ENCODE assay signal across 8 cellular contexts in genomic region chrX:318739-319578, GRCh38. TPM values are rescaled to one million over a fixed set of nuclear protein-coding genes. Genes with fewer than 3 reads are reported as not detected.
DNase-seq lines count a peak whose midpoint lies in the region; ATAC-seq and TF ChIP-seq lines count a peak whose summit lies in the region.

Gene GTPBP6 (minus strand): TSS chrX:318796. CDS start chrX:318787, 9 bp downstream.

- H2BK12ac ChIP-seq in trophoblast cell (ENCODE audit: low read length) = peak within 1 kb of the TSS; percentile 76

- H3K27ac ChIP-seq in trophoblast cell (ENCODE audit: low read depth, low read length) (peak within 1 kb of the TSS; percentile 82), upper lobe of left lung (peak within 1 kb of the TSS; percentile 92 to 98 (median 96))

- peak within 1 kb of the TSS; percentile 97 for H4K12ac ChIP-seq in trophoblast cell (ENCODE audit: low read depth, low read length)

- ATAC-seq in upper lobe of left lung (ENCODE audit: low FRiP score in 2 of 2) = peak; percentile 91 to 95

- H3K79me1 ChIP-seq in trophoblast cell (ENCODE audit: low read length) = peaks cover 15% of the 10 kb centered on the region

- peak within 1 kb of the TSS; percentile 96 for H3K4me2 ChIP-seq in trophoblast cell (ENCODE audit: low read length)

- peak within 1 kb of the TSS; percentile 99 for H4K91ac ChIP-seq in trophoblast cell (ENCODE audit: low read depth, low read length)

- no peaks in the 10 kb centered on the region for H3K27me3 ChIP-seq in trophoblast cell (ENCODE audit: insufficient read depth, low read length)
- no peaks in the 10 kb centered on the region for H3K27me3 ChIP-seq in upper lobe of left lung

- H3K9me3 ChIP-seq in trophoblast cell (ENCODE audit: insufficient read depth, low read depth, low read length) (peaks cover 5% of the 10 kb centered on the region), upper lobe of left lung (no peaks in the 10 kb centered on the region)

- peak within 1 kb of the TSS; percentile 89 for H4K8ac ChIP-seq in trophoblast cell (ENCODE audit: low read depth, low read length)

- H3K4ac ChIP-seq in trophoblast cell (ENCODE audit: low read depth, low read length) = peak within 1 kb of the TSS; percentile 100

- H2BK120ac ChIP-seq in trophoblast cell (ENCODE audit: insufficient read depth, low read length, poor library complexity) = peak within 1 kb of the TSS; percentile 98

- H2BK5ac ChIP-seq in trophoblast cell (ENCODE audit: low read depth, low read length, poor library complexity) = peak within 1 kb of the TSS; percentile 98

- no CpG with 5 or more reads among the region's 97 CpGs for WGBS in trophoblast cell (ENCODE audit: extremely low coverage, insufficient coverage, insufficient read length)
- WGBS in upper lobe of left lung, 2 donors = 0% methylated on average over 15 to 18 of the region's 97 CpGs

- TF ChIP-seq EP300 in upper lobe of left lung (IDR thresholded peaks at IDR 0.05) = peak in 1 of 4 donors; percentile 51

- peaks cover 18% of the 10 kb centered on the region for H3K79me2 ChIP-seq in trophoblast cell (ENCODE audit: control insufficient read depth, insufficient read depth, low read length, poor library complexity)

- peak within 1 kb of the TSS; percentile 100 for H3K9ac ChIP-seq in trophoblast cell (ENCODE audit: low read length)

- H2AFZ ChIP-seq in trophoblast cell (ENCODE audit: insufficient read depth, low read length, poor library complexity) = peak within 1 kb of the TSS; percentile 82

- peak within 1 kb of the TSS; percentile 99 for H3K14ac ChIP-seq in trophoblast cell (ENCODE audit: low read length)

- H3K4me1 ChIP-seq in trophoblast cell (ENCODE audit: control insufficient read depth in 1 of 2, insufficient read depth in 2 of 2, low read length in 2 of 2) (peaks cover 0 to 9% of the 10 kb centered on the region in 2 experiments), upper lobe of left lung (peaks cover 14 to 37% (median 19%) of the 10 kb centered on the region in 4 donors)

- DNase-seq in GM03348 (ENCODE audit: low spot score) = peak; percentile 100
- peak; percentile 100 for DNase-seq in HCEC 1CT
- peak; percentile 99 for DNase-seq in NCI-H226
- DNase-seq in activated effector memory CD4-positive, alpha-beta T cell treated with anti-CD3 and anti-CD28 coated beads, Interleukin-2, amount 50 U/mL, for 16 hours = peak; percentile 100
- peak; percentile 100 for DNase-seq in glomerular visceral epithelial cell (ENCODE audit: extremely low spot score)
- DNase-seq in trophoblast cell = peak; percentile 100
- peak; percentile 100 for DNase-seq in upper lobe of left lung
- DNase-seq in NCI-H446 treated with DMSO at 0.1 percent for 48 hours (lab: John Stamatoyannopoulos, UW) = no peak

- peak in 3 of 6 experiments; percentile 11 to 65 (median 47) for TF ChIP-seq CTCF in upper lobe of left lung (IDR thresholded peaks at IDR 0.05)

- peak in 3 of 4 donors; percentile 66 to 95 (median 75) for TF ChIP-seq POLR2A in upper lobe of left lung (IDR thresholded peaks at IDR 0.05)

- H2AK5ac ChIP-seq in trophoblast cell (ENCODE audit: low read length) = peak within 1 kb of the TSS; percentile 100

- H3K18ac ChIP-seq in trophoblast cell (ENCODE audit: low read length) = peak within 1 kb of the TSS; percentile 99

- H3K4me3 ChIP-seq in trophoblast cell (ENCODE audit: low read depth, low read length) (peak within 1 kb of the TSS; percentile 99), upper lobe of left lung (peak within 1 kb of the TSS; percentile 91 to 99 (median 95))

- H3K36me3 ChIP-seq in trophoblast cell (ENCODE audit: control insufficient read depth in 1 of 2, insufficient read depth in 2 of 2, low read length in 2 of 2) (peaks cover 23 to 24% of the 10 kb centered on the region in 2 experiments), upper lobe of left lung (peaks cover 2 to 18% (median 13%) of the 10 kb centered on the region in 4 donors)

- no peak within 1 kb of the TSS for H3K23ac ChIP-seq in trophoblast cell (ENCODE audit: low read length)

RNA-seq across cellular contexts. Expression of gene GTPBP6, which starts in this region (rescaled TPM):
- polyA plus RNA-seq in trophoblast cell (2013) = 30.2 and 30.6 TPM in 2 replicates
- 10 to 100 TPM; 34.6 to 69.9 (median 61.0) TPM for total RNA-seq in upper lobe of left lung
